Comparison of ENCODE assay signal across 11 cellular contexts in the genomic region with DNA sequence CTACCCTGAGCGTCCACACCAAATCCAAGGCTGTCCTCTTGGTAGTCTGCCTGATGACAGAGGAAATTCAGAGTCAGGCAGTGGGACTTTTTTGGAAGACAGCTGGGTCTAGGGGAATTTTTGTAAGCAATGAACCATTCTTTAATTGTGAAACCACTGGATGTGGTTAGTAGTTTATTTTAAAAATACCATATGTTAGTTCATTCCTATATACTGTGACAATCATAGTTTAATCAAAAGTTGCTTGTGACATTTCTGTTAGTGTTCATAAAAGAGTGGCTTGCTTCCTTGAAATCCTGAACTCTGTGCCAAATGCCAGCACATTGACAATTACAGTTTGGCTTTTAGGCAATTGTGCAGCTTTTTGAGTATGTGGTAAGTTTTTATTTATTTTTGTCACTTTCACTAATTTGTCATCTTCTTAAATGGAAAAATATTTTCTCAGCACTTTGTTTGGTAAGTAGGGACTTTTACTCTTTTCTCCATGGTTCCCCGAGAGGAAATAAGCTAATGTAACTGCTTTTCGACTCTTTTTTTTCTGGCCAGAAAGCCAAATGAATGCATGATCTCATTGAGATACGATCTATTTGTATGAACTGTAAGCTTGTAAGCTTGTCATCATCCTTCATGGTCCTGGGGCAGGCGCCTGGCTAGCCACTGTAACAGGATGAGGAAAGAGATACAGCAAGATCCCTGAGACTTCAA.
DNase-seq lines count a peak whose midpoint lies in the region; ATAC-seq lines count a peak whose summit lies in the region.
"Had no signal": no experiment of that assay in that cellular context is flagged by ENCODE, and none has a peak within 500 bp of the region (broad histone marks: within the 10 kb centered on the region; RNA-seq: fewer than 3 reads in every experiment).

No MANE protein-coding gene starts in this region.

- H3K27ac Mint-ChIP-seq in T-cell: no peak overlapping the region
- H3K27ac Mint-ChIP-seq: type B pancreatic cell had no signal

- H3K9ac ChIP-seq in subcutaneous abdominal adipose tissue (ENCODE audit: low read length in 5 of 5): no peak overlapping the region

- ATAC-seq in GM18868 (IDR thresholded peaks at IDR 0.05; ENCODE audit: unreplicated experiment): peak; percentile 54
- peak; percentile 35 for ATAC-seq in HG03045 (IDR thresholded peaks at IDR 0.05; ENCODE audit: unreplicated experiment)
- no peak for ATAC-seq in T-cell (replicated peaks in 1 of 4)
- no peak for ATAC-seq in HG03521 (IDR thresholded peaks at IDR 0.05; ENCODE audit: unreplicated experiment)
- ATAC-seq: HCT116 had no signal

- peaks cover 0 to 19% (median 7%) of the 10 kb centered on the region in 5 donors for H3K4me1 ChIP-seq in subcutaneous abdominal adipose tissue (ENCODE audit: control insufficient read depth in 5 of 5, insufficient read depth in 5 of 5, low read length in 5 of 5)

- no peaks in the 10 kb centered on the region for H3K9me3 ChIP-seq in subcutaneous abdominal adipose tissue (ENCODE audit: control insufficient read depth in 5 of 5, low read length in 5 of 5)
- H3K9me3 ChIP-seq: SJSA1 had no signal

- H3K4me3 ChIP-seq in subcutaneous abdominal adipose tissue (ENCODE audit: low read depth in 1 of 5, low read length in 5 of 5): no peak overlapping the region
- H3K4me3 ChIP-seq: SJSA1 had no signal

- H3K36me3 ChIP-seq in subcutaneous abdominal adipose tissue (ENCODE audit: control insufficient read depth in 5 of 5, insufficient read depth in 5 of 5, low read length in 5 of 5): no peaks in the 10 kb centered on the region
- H3K36me3 ChIP-seq: SJSA1 had no signal

- no peaks in the 10 kb centered on the region for H3K27me3 ChIP-seq in subcutaneous abdominal adipose tissue (ENCODE audit: control insufficient read depth in 5 of 5, insufficient read depth in 4 of 5, low read length in 5 of 5)
- H3K27me3 ChIP-seq: SJSA1 had no signal

- peak overlapping the region; percentile 33 for H3K27ac ChIP-seq in subcutaneous abdominal adipose tissue (ENCODE audit: low read depth, low read length)
- H3K27ac ChIP-seq: SJSA1 had no signal

- DNase-seq in fibroblast of peridontal ligament (ENCODE audit: extremely low read depth): peak; percentile 89
- DNase-seq in T-cell: no peak
- no peak for DNase-seq in SW 1271 (lab: John Stamatoyannopoulos, UW)
- DNase-seq: glutamatergic neuron had no signal

- POLR2A ChIA-PET in T-cell (lab: Charles Lee): no interaction called here

- H3K9me3 Mint-ChIP-seq in T-cell: no peaks in the 10 kb centered on the region

- CTCF ChIA-PET in T-cell (lab: Charles Lee): interaction anchor here in 1 of 2 donors (0.5 to 1.1 kb wide), 2 partner anchors 9 to 1858 kb away, joined by 3 to 6 read pairs; no protein-coding TSS in a partner anchor

- no peaks in the 10 kb centered on the region for H3K36me3 Mint-ChIP-seq in T-cell
- H3K36me3 Mint-ChIP-seq: type B pancreatic cell had no signal

- no peak overlapping the region for H3K4me3 Mint-ChIP-seq in T-cell
- H3K4me3 Mint-ChIP-seq: type B pancreatic cell had no signal

- H3K4me1 Mint-ChIP-seq in T-cell: peaks cover 13 to 18% (median 14%) of the 10 kb centered on the region in 3 donors

- peaks cover 0 to 4% of the 10 kb centered on the region in 2 donors for H3K27me3 Mint-ChIP-seq in T-cell
- H3K27me3 Mint-ChIP-seq: type B pancreatic cell had no signal

Comparison
In these comparisons a context has a peak if more than half of its experiments do, and no peak if none do; other contexts are left out.
1. ATAC-seq: peak in GM18868 (single experiment) and HG03045 (single experiment); none in T-cell (0 of 4) and HG03521 (single experiment).